In the genomic region with DNA sequence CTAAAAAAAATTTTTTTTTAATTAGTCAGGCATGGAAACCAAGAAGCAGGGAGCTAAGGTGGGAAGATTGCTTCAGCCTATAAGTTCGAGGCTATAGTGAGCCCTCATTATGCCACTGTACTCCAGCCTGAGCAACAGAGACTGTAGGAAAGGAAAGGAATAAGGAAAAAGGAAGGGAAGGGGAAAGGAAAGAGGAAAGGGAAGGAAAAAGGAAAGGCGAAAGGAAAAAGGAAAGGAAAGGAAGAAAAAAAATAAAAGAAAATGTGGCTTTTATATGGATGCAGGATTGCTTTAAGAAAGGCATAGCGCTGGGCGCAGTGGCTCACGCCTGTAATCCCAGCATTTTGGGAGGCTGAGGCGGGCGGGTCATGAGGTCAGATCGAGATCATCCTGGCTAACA, we compare ENCODE assay signal across 30 cellular contexts.
"Had no signal": no experiment of that assay in that cellular context is flagged by ENCODE, and none has a peak within 500 bp of the region (broad histone marks: within the 10 kb centered on the region; RNA-seq: fewer than 3 reads in every experiment).

No MANE protein-coding gene starts in this region.

- DNase-seq: activated CD4-positive, alpha-beta memory T cell treated with anti-CD3 and anti-CD28 coated beads, Interleukin-2, amount 10 ng/mL, durations not matched to agents 7 days and 5 days; activated CD4-positive, alpha-beta T cell treated with anti-CD3 and anti-CD28 coated beads for 1 hour; activated CD4-positive, alpha-beta T cell treated with anti-CD3 and anti-CD28 coated beads for 36 hours; activated CD4-positive, alpha-beta T cell treated with anti-CD3 and anti-CD28 coated beads for 48 hours; activated CD4-positive, alpha-beta T cell treated with anti-CD3 and anti-CD28 coated beads, Interleukin-2, amount 10 ng/mL, durations not matched to agents 7 days and 5 days; activated CD4-positive, alpha-beta T cell treated with anti-CD3 and anti-CD28 coated beads, Interleukin-2, amount 50 U/mL, for 48 hours; activated CD4-positive, CD25-positive, alpha-beta regulatory T cell; activated CD8-positive, alpha-beta memory T cell treated with anti-CD3 and anti-CD28 coated beads for 24 hours; activated CD8-positive, alpha-beta memory T cell treated with anti-CD3 and anti-CD28 coated beads, Interleukin-2, amount 10 ng/mL, durations not matched to agents 7 days and 5 days; activated CD8-positive, alpha-beta memory T cell treated with anti-CD3 and anti-CD28 coated beads, Interleukin-2, amount 50 U/mL, for 48 hours; activated CD8-positive, alpha-beta T cell treated with anti-CD3 and anti-CD28 coated beads, Interleukin-2, amount 10 ng/mL, durations not matched to agents 7 days and 5 days; activated effector memory CD4-positive, alpha-beta T cell treated with Interleukin-2 at 50 U/mL for 16 hours; activated gamma-delta T cell; activated naive CD4-positive, alpha-beta T cell treated with anti-CD3 and anti-CD28 coated beads, Interleukin-2, amount 10 ng/mL, durations not matched to agents 7 days and 5 days; activated naive CD4-positive, alpha-beta T cell treated with Interleukin-2 at 50 U/mL for 16 hours; activated naive CD8-positive, alpha-beta T cell treated with anti-CD3 and anti-CD28 coated beads, Interleukin-2, amount 10 ng/mL, durations not matched to agents 7 days and 5 days; activated naive CD8-positive, alpha-beta T cell treated with anti-CD3 and anti-CD28 coated beads, Interleukin-2, amount 50 U/mL, for 24 hours; activated T-cell treated with anti-CD3 and anti-CD28 coated beads, Interleukin-2, amount 50 U/mL, for 24 hours; activated T-cell treated with anti-CD3 and anti-CD28 coated beads, Interleukin-2, amount 50 U/mL, for 48 hours; aorta; body of pancreas; brain microvascular endothelial cell; central memory CD4-positive, alpha-beta T cell; T-helper 1 cell; T-helper 9 cell had no signal

- H3K4me3 Mint-ChIP-seq: activated CD4-positive, alpha-beta memory T cell treated with anti-CD3 and anti-CD28 coated beads, Interleukin-2, amount 10 ng/mL, durations not matched to agents 7 days and 5 days; activated CD4-positive, alpha-beta T cell treated with anti-CD3 and anti-CD28 coated beads for 36 hours; activated CD4-positive, alpha-beta T cell treated with anti-CD3 and anti-CD28 coated beads, Interleukin-2, amount 10 ng/mL, durations not matched to agents 7 days and 5 days; activated CD8-positive, alpha-beta memory T cell treated with anti-CD3 and anti-CD28 coated beads, Interleukin-2, amount 10 ng/mL, durations not matched to agents 7 days and 5 days; activated CD8-positive, alpha-beta T cell treated with anti-CD3 and anti-CD28 coated beads, Interleukin-2, amount 10 ng/mL, durations not matched to agents 7 days and 5 days; activated naive CD4-positive, alpha-beta T cell treated with anti-CD3 and anti-CD28 coated beads, Interleukin-2, amount 10 ng/mL, durations not matched to agents 7 days and 5 days; activated naive CD4-positive, alpha-beta T cell treated with anti-CD3 and anti-CD28 coated beads, Interleukin-2, amount 50 U/mL, for 24 hours; activated naive CD8-positive, alpha-beta T cell; activated naive CD8-positive, alpha-beta T cell treated with anti-CD3 and anti-CD28 coated beads, Interleukin-2, amount 10 ng/mL, durations not matched to agents 7 days and 5 days; activated naive CD8-positive, alpha-beta T cell treated with anti-CD3 and anti-CD28 coated beads, Interleukin-2, amount 50 U/mL, for 24 hours; activated T-cell treated with anti-CD3 and anti-CD28 coated beads, Interleukin-2, amount 50 U/mL, for 24 hours; T-helper 1 cell treated with Interleukin-12 subunit alpha and Interleukin-12 subunit beta and Interleukin-4 antibody, amounts not matched to agents 30 μg/mL and 1 μg/mL, for 36 hours had no signal

- H3K27me3 Mint-ChIP-seq: activated CD4-positive, alpha-beta memory T cell treated with anti-CD3 and anti-CD28 coated beads, Interleukin-2, amount 10 ng/mL, durations not matched to agents 7 days and 5 days; activated CD4-positive, alpha-beta T cell treated with anti-CD3 and anti-CD28 coated beads for 36 hours; activated CD4-positive, alpha-beta T cell treated with anti-CD3 and anti-CD28 coated beads, Interleukin-2, amount 10 ng/mL, durations not matched to agents 7 days and 5 days; activated CD8-positive, alpha-beta memory T cell treated with anti-CD3 and anti-CD28 coated beads, Interleukin-2, amount 10 ng/mL, durations not matched to agents 7 days and 5 days; activated naive CD4-positive, alpha-beta T cell treated with anti-CD3 and anti-CD28 coated beads, Interleukin-2, amount 10 ng/mL, durations not matched to agents 7 days and 5 days; activated naive CD4-positive, alpha-beta T cell treated with anti-CD3 and anti-CD28 coated beads, Interleukin-2, amount 50 U/mL, for 24 hours; activated naive CD8-positive, alpha-beta T cell; activated naive CD8-positive, alpha-beta T cell treated with anti-CD3 and anti-CD28 coated beads, Interleukin-2, amount 10 ng/mL, durations not matched to agents 7 days and 5 days; activated naive CD8-positive, alpha-beta T cell treated with anti-CD3 and anti-CD28 coated beads, Interleukin-2, amount 50 U/mL, for 24 hours; activated T-cell treated with anti-CD3 and anti-CD28 coated beads, Interleukin-2, amount 50 U/mL, for 24 hours had no signal

- H3K9me3 Mint-ChIP-seq: activated CD4-positive, alpha-beta memory T cell treated with anti-CD3 and anti-CD28 coated beads, Interleukin-2, amount 10 ng/mL, durations not matched to agents 7 days and 5 days; activated CD4-positive, alpha-beta T cell treated with anti-CD3 and anti-CD28 coated beads, Interleukin-2, amount 10 ng/mL, durations not matched to agents 7 days and 5 days; activated naive CD4-positive, alpha-beta T cell treated with anti-CD3 and anti-CD28 coated beads, Interleukin-2, amount 10 ng/mL, durations not matched to agents 7 days and 5 days; activated naive CD4-positive, alpha-beta T cell treated with anti-CD3 and anti-CD28 coated beads, Interleukin-2, amount 50 U/mL, for 24 hours; activated naive CD8-positive, alpha-beta T cell treated with anti-CD3 and anti-CD28 coated beads, Interleukin-2, amount 10 ng/mL, durations not matched to agents 7 days and 5 days; activated naive CD8-positive, alpha-beta T cell treated with anti-CD3 and anti-CD28 coated beads, Interleukin-2, amount 50 U/mL, for 24 hours; activated T-cell treated with anti-CD3 and anti-CD28 coated beads, Interleukin-2, amount 50 U/mL, for 24 hours; activated T-helper 2 cell treated with anti-CD3 and anti-CD28 coated beads, Interferon-gamma antibody, Interleukin-2, Interleukin-4, amounts not matched to agents 10 μg/mL and 5 μg/mL and 100 μg/mL, durations not matched to agents 14 hours and 24 hours and 36 hours; T-helper 1 cell treated with Interleukin-12 subunit alpha and Interleukin-12 subunit beta and Interleukin-4 antibody, amounts not matched to agents 30 μg/mL and 1 μg/mL, for 36 hours had no signal

- H3K4me1 Mint-ChIP-seq: activated CD4-positive, alpha-beta memory T cell treated with anti-CD3 and anti-CD28 coated beads, Interleukin-2, amount 10 ng/mL, durations not matched to agents 7 days and 5 days; activated CD4-positive, alpha-beta T cell treated with anti-CD3 and anti-CD28 coated beads for 36 hours; activated CD4-positive, alpha-beta T cell treated with anti-CD3 and anti-CD28 coated beads, Interleukin-2, amount 10 ng/mL, durations not matched to agents 7 days and 5 days; activated CD8-positive, alpha-beta memory T cell treated with anti-CD3 and anti-CD28 coated beads, Interleukin-2, amount 10 ng/mL, durations not matched to agents 7 days and 5 days; activated naive CD4-positive, alpha-beta T cell treated with anti-CD3 and anti-CD28 coated beads, Interleukin-2, amount 10 ng/mL, durations not matched to agents 7 days and 5 days; activated naive CD8-positive, alpha-beta T cell treated with anti-CD3 and anti-CD28 coated beads, Interleukin-2, amount 10 ng/mL, durations not matched to agents 7 days and 5 days; activated naive CD8-positive, alpha-beta T cell treated with anti-CD3 and anti-CD28 coated beads, Interleukin-2, amount 50 U/mL, for 24 hours had no signal

- ATAC-seq: activated CD4-positive, alpha-beta T cell treated with anti-CD3 and anti-CD28 coated beads for 36 hours; activated CD4-positive, CD25-positive, alpha-beta regulatory T cell treated with anti-CD3 and anti-CD28 coated beads, Interleukin-2, amount 50 U/mL, for 24 hours; activated CD8-positive, alpha-beta memory T cell treated with anti-CD3 and anti-CD28 coated beads, Interleukin-2, amount 10 ng/mL, durations not matched to agents 7 days and 5 days; activated CD8-positive, alpha-beta T cell treated with anti-CD3 and anti-CD28 coated beads, Interleukin-2, amount 10 ng/mL, durations not matched to agents 7 days and 5 days; activated naive CD8-positive, alpha-beta T cell treated with anti-CD3 and anti-CD28 coated beads, Interleukin-2, amount 50 U/mL, for 24 hours; body of pancreas had no signal

- H3K27ac Mint-ChIP-seq: activated CD4-positive, alpha-beta memory T cell treated with anti-CD3 and anti-CD28 coated beads, Interleukin-2, amount 10 ng/mL, durations not matched to agents 7 days and 5 days; activated CD4-positive, alpha-beta T cell treated with anti-CD3 and anti-CD28 coated beads for 36 hours; activated CD4-positive, alpha-beta T cell treated with anti-CD3 and anti-CD28 coated beads, Interleukin-2, amount 10 ng/mL, durations not matched to agents 7 days and 5 days; activated CD8-positive, alpha-beta memory T cell treated with anti-CD3 and anti-CD28 coated beads, Interleukin-2, amount 10 ng/mL, durations not matched to agents 7 days and 5 days; activated CD8-positive, alpha-beta T cell treated with anti-CD3 and anti-CD28 coated beads, Interleukin-2, amount 10 ng/mL, durations not matched to agents 7 days and 5 days; activated naive CD4-positive, alpha-beta T cell treated with anti-CD3 and anti-CD28 coated beads, Interleukin-2, amount 10 ng/mL, durations not matched to agents 7 days and 5 days; activated naive CD4-positive, alpha-beta T cell treated with anti-CD3 and anti-CD28 coated beads, Interleukin-2, amount 50 U/mL, for 24 hours; activated naive CD8-positive, alpha-beta T cell; activated naive CD8-positive, alpha-beta T cell treated with anti-CD3 and anti-CD28 coated beads, Interleukin-2, amount 10 ng/mL, durations not matched to agents 7 days and 5 days; activated naive CD8-positive, alpha-beta T cell treated with anti-CD3 and anti-CD28 coated beads, Interleukin-2, amount 50 U/mL, for 24 hours; activated T-cell treated with anti-CD3 and anti-CD28 coated beads, Interleukin-2, amount 50 U/mL, for 24 hours; activated T-helper 2 cell treated with anti-CD3 and anti-CD28 coated beads, Interferon-gamma antibody, Interleukin-2, Interleukin-4, amounts not matched to agents 10 μg/mL and 5 μg/mL and 100 μg/mL, durations not matched to agents 14 hours and 24 hours and 36 hours; T-helper 1 cell treated with Interleukin-12 subunit alpha and Interleukin-12 subunit beta and Interleukin-4 antibody, amounts not matched to agents 30 μg/mL and 1 μg/mL, for 36 hours had no signal
